ENCODE assay signal across 26 cellular contexts in the genomic region with DNA sequence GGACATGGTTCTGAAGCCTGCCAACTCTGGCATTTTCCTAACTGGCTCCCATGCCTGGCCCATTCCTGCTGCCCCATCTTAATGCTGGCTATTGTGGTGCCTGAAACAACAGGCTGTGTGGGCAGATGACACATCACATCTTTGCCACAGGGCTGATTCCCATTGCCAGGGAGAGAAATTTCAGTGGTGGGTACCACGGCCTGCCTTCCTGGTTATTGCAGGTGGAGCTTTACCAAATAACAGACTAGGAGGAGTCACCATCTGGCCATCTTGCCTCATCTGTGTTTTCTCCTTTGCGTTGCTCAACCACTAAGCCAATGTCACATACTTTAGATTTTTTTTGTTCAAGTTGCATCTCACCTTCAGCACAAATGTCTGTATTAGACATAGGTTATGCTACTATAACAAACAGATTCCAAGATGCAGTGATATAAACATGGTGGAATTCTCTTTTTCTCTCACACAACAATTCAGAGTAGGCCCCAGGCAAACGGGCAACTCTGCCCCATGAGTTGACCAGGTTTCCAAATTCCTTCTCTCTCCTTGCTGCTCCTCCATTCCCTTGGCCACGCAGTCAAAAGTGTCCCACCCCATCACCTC. TPM values are rescaled to one million over a fixed set of nuclear protein-coding genes. Genes with fewer than 3 reads are reported as not detected.
DNase-seq lines count a peak whose midpoint lies in the region; ATAC-seq and TF ChIP-seq lines count a peak whose summit lies in the region.
"Had no signal": no experiment of that assay in that cellular context is flagged by ENCODE, and none has a peak within 500 bp of the region (broad histone marks: within the 10 kb centered on the region; RNA-seq: fewer than 3 reads in every experiment).

No MANE protein-coding gene starts in this region.

- POLR2A ChIA-PET in MCF 10A (lab: Yijun Ruan, JAX) = interaction anchor here (0.5 to 2.5 kb wide), 3 partner anchors 11 to 428 kb away, joined by 3 to 12 read pairs (median 8); a partner anchor contains a TSS
- POLR2A ChIA-PET in CD4-positive, alpha-beta memory T cell (lab: Charles Lee; ENCODE audit: partially characterized antibody) = no interaction called here

- H3K27me3 ChIP-seq in breast epithelium (no peaks in the 10 kb centered on the region), RWPE2 (ENCODE audit: insufficient read depth, poor library complexity, severe bottlenecking) (no peaks in the 10 kb centered on the region)
- H3K27me3 ChIP-seq in CD4-positive, alpha-beta memory T cell (ENCODE audit: insufficient read depth, low read length) = no peaks in the 10 kb centered on the region
- H3K27me3 ChIP-seq: adrenal gland, heart right ventricle had no signal

- H3K9me3 Mint-ChIP-seq in MCF 10A (ENCODE audit: unreplicated experiment) = no peaks in the 10 kb centered on the region
- H3K9me3 Mint-ChIP-seq in CD4-positive, alpha-beta memory T cell = peaks cover 0 to 5% (median 0%) of the 10 kb centered on the region in 8 donors
- H3K9me3 Mint-ChIP-seq: central memory CD8-positive, alpha-beta T cell; nephron; stimulated activated effector memory CD8-positive, alpha-beta T cell treated with anti-CD3 and anti-CD28 coated beads, Interleukin-12 subunit alpha, Interleukin-12 subunit beta, amount 100 ng/mL, for 72 hours had no signal

- TF ChIP-seq POLR2A in breast epithelium (IDR thresholded peaks at IDR 0.05) = no peak

- no peak for TF ChIP-seq CTCF in MCF 10A (IDR thresholded peaks at IDR 0.05; ENCODE audit: unreplicated experiment)
- no peak for TF ChIP-seq CTCF in breast epithelium (IDR thresholded peaks at IDR 0.05)
- TF ChIP-seq CTCF in RWPE2 (IDR thresholded peaks at IDR 0.05; ENCODE audit: poor library complexity, severe bottlenecking) = no peak

- CTCF ChIA-PET in MCF 10A (lab: Yijun Ruan, JAX) = interaction anchor here (0.7 kb wide), 1 partner anchor 25 kb away, joined by 3 read pairs; no protein-coding TSS in a partner anchor
- CTCF ChIA-PET in CD4-positive, alpha-beta memory T cell (lab: Charles Lee; ENCODE audit: partially characterized antibody) = no interaction called here

- peak overlapping the region; percentile 68 for H3K27ac Mint-ChIP-seq in MCF 10A (ENCODE audit: low read depth, unreplicated experiment)
- H3K27ac Mint-ChIP-seq in CD4-positive, alpha-beta memory T cell = no peak overlapping the region
- H3K27ac Mint-ChIP-seq: nephron; stimulated activated effector memory CD8-positive, alpha-beta T cell treated with anti-CD3 and anti-CD28 coated beads, Interleukin-12 subunit alpha, Interleukin-12 subunit beta, amount 100 ng/mL, for 72 hours had no signal

- H3K4me3 Mint-ChIP-seq in MCF 10A (ENCODE audit: unreplicated experiment) = no peak overlapping the region
- no peak overlapping the region for H3K4me3 Mint-ChIP-seq in CD4-positive, alpha-beta memory T cell
- H3K4me3 Mint-ChIP-seq: central memory CD8-positive, alpha-beta T cell; nephron; stimulated activated effector memory CD8-positive, alpha-beta T cell treated with anti-CD3 and anti-CD28 coated beads, Interleukin-12 subunit alpha, Interleukin-12 subunit beta, amount 100 ng/mL, for 72 hours had no signal

- H3K36me3 ChIP-seq in breast epithelium (no peaks in the 10 kb centered on the region), RWPE2 (ENCODE audit: low read depth) (peaks cover 6% of the 10 kb centered on the region; the same call in 1 of the 2 replicates)
- H3K36me3 ChIP-seq in CD4-positive, alpha-beta memory T cell (ENCODE audit: insufficient read depth, low read length) = no peaks in the 10 kb centered on the region
- H3K36me3 ChIP-seq: adrenal gland, heart right ventricle, thoracic aorta had no signal

- ATAC-seq in RWPE2 (ENCODE audit: low read depth) (peak; percentile 22; the same call in 2 of the 3 replicates), HG02763 (IDR thresholded peaks at IDR 0.05; ENCODE audit: unreplicated experiment) (no peak)
- ATAC-seq: heart right ventricle; psoas muscle; stimulated activated effector memory CD8-positive, alpha-beta T cell treated with anti-CD3 and anti-CD28 coated beads, Interleukin-12 subunit alpha, Interleukin-12 subunit beta, amount 100 ng/mL, for 72 hours had no signal

- DNase-seq in MCF 10A (ENCODE audit: unreplicated experiment) (peak; percentile 84), breast epithelium (ENCODE audit: low spot score in 2 of 2) (no peak), RWPE2 (ENCODE audit: low spot score) (no peak), iris pigment epithelial cell (ENCODE audit: low read depth) (peak; percentile 70), ureter (ENCODE audit: low spot score) (no peak)
- no peak for DNase-seq in stimulated activated CD4-positive, alpha-beta T cell treated with anti-CD3 and anti-CD28 coated beads, Interleukin-15, amount 100 ng/mL, for 24 hours
- DNase-seq in CD4-positive, alpha-beta memory T cell = no peak
- DNase-seq: activated CD4-positive, CD25-positive, alpha-beta regulatory T cell treated with anti-CD3 and anti-CD28 coated beads, Interleukin-2, amount 50 U/mL, for 72 hours; adrenal gland; C1 segment of cervical spinal cord; DMS153; effector memory CD4-positive, alpha-beta T cell; heart right ventricle; mesenchymal stem cell; NCI-H1092; NCI-H2107; NCI-H526; psoas muscle; stimulated activated CD4-positive, alpha-beta T cell treated with anti-CD3 and anti-CD28 coated beads, Interleukin-12 subunit alpha, Interleukin-12 subunit beta, amount 100 ng/mL, for 4 hours had no signal

- intact Hi-C loops in MCF 10A (cut with micrococcal nuclease) = no loop called here
- intact Hi-C loops in breast epithelium (cut with DNase I; ENCODE audit: low total_unique reads) = no loop called here
- intact Hi-C loops in CD4-positive, alpha-beta memory T cell (cut with micrococcal nuclease) = no loop called here

- no peak overlapping the region for H3K27ac ChIP-seq in breast epithelium
- H3K27ac ChIP-seq in RWPE2 (ENCODE audit: poor library complexity, severe bottlenecking) = peak overlapping the region; percentile 81
- H3K27ac ChIP-seq in CD4-positive, alpha-beta memory T cell (ENCODE audit: low read depth, low read length) = no peak overlapping the region
- H3K27ac ChIP-seq: 22Rv1, adrenal gland, psoas muscle, SK-N-MC, thoracic aorta had no signal

- no peaks in the 10 kb centered on the region for H3K4me1 ChIP-seq in breast epithelium
- H3K4me1 ChIP-seq in RWPE2 (ENCODE audit: insufficient read depth, poor library complexity, severe bottlenecking) = peaks cover 51% of the 10 kb centered on the region
- no peaks in the 10 kb centered on the region for H3K4me1 ChIP-seq in CD4-positive, alpha-beta memory T cell (ENCODE audit: insufficient read depth, low read length)
- H3K4me1 ChIP-seq: adrenal gland, psoas muscle had no signal

- H3K36me3 Mint-ChIP-seq in MCF 10A (ENCODE audit: insufficient read depth, unreplicated experiment) = no peaks in the 10 kb centered on the region
- no peaks in the 10 kb centered on the region for H3K36me3 Mint-ChIP-seq in CD4-positive, alpha-beta memory T cell
- H3K36me3 Mint-ChIP-seq: stimulated activated effector memory CD8-positive, alpha-beta T cell treated with anti-CD3 and anti-CD28 coated beads, Interleukin-12 subunit alpha, Interleukin-12 subunit beta, amount 100 ng/mL, for 72 hours had no signal

- no peaks in the 10 kb centered on the region for H3K27me3 Mint-ChIP-seq in MCF 10A (ENCODE audit: insufficient read depth, unreplicated experiment)
- peaks cover 4 to 5% of the 10 kb centered on the region in 2 donors for H3K27me3 Mint-ChIP-seq in CD4-positive, alpha-beta memory T cell

- H3K4me1 Mint-ChIP-seq in MCF 10A (ENCODE audit: insufficient read depth, unreplicated experiment) = peaks cover 44% of the 10 kb centered on the region
- H3K4me1 Mint-ChIP-seq in CD4-positive, alpha-beta memory T cell = no peaks in the 10 kb centered on the region
- H3K4me1 Mint-ChIP-seq: central memory CD8-positive, alpha-beta T cell; stimulated activated effector memory CD8-positive, alpha-beta T cell treated with anti-CD3 and anti-CD28 coated beads, Interleukin-12 subunit alpha, Interleukin-12 subunit beta, amount 100 ng/mL, for 72 hours had no signal

- H3K9me3 ChIP-seq in breast epithelium = no peaks in the 10 kb centered on the region
- H3K9me3 ChIP-seq in RWPE2 (ENCODE audit: severe bottlenecking) = no peaks in the 10 kb centered on the region
- H3K9me3 ChIP-seq in CD4-positive, alpha-beta memory T cell (ENCODE audit: control insufficient read depth in 1 of 2, low read length in 2 of 2) = no peaks in the 10 kb centered on the region
- H3K9me3 ChIP-seq: adrenal gland, psoas muscle, thoracic aorta had no signal

- no TSS peak for BruUV-seq in MCF 10A (replicated peaks; lab: Mats Ljungman, UMichigan)

- no peak overlapping the region for H3K4me3 ChIP-seq in breast epithelium
- no peak overlapping the region for H3K4me3 ChIP-seq in RWPE2 (ENCODE audit: severe bottlenecking)
- H3K4me3 ChIP-seq in CD4-positive, alpha-beta memory T cell (ENCODE audit: low read length in 2 of 2) = no peak overlapping the region
- H3K4me3 ChIP-seq: adrenal gland, heart right ventricle, psoas muscle, SK-N-MC, thoracic aorta had no signal

RNA-seq across cellular contexts. Expression of a gene that starts 14.1 kb away (rescaled TPM):
- total RNA-seq in MCF 10A (2022) (not detected in 2 replicates), breast epithelium (1 to 10 TPM in 2 of 3 donors, under 1 TPM in 1; 0.98 to 1.3 (median 1.0) TPM), ureter (3.5 TPM)
- not detected for total RNA-seq in CD4-positive, alpha-beta memory T cell
- polyA plus RNA-seq in CD4-positive, alpha-beta memory T cell = not detected

RNA-seq across cellular contexts. Expression of a gene that starts 30.3 kb away (rescaled TPM):
- 20.9 and 26.1 TPM in 2 replicates for total RNA-seq in MCF 10A (2022)
- total RNA-seq in breast epithelium = 100 to 1,000 TPM in 1 of 3 donors, 10 to 100 TPM in 2; 92.1 to 146 (median 94.1) TPM
- 10 to 100 TPM; 19.5 to 21.7 TPM for total RNA-seq in CD4-positive, alpha-beta memory T cell
- polyA plus RNA-seq in CD4-positive, alpha-beta memory T cell = 10 to 100 TPM; 19.0 to 24.2 TPM
- total RNA-seq in ureter = 32.6 TPM

RNA-seq across cellular contexts. Expression of a gene that starts 50.6 kb away (rescaled TPM):
- total RNA-seq in MCF 10A (2022) (not detected in 2 replicates), breast epithelium (under 1 TPM; 0.16 to 0.33 (median 0.29) TPM), ureter (0.52 TPM)
- not detected for total RNA-seq in CD4-positive, alpha-beta memory T cell
- polyA plus RNA-seq in CD4-positive, alpha-beta memory T cell = not detected

RNA-seq across cellular contexts. Expression of a gene that starts 58.2 kb away (rescaled TPM):
- total RNA-seq in MCF 10A (2022) (292 and 397 TPM in 2 replicates), breast epithelium (100 to 1,000 TPM; 127 to 145 (median 138) TPM), ureter (163 TPM)
- 100 to 1,000 TPM; 133 to 134 TPM for total RNA-seq in CD4-positive, alpha-beta memory T cell
- polyA plus RNA-seq in CD4-positive, alpha-beta memory T cell = 100 to 1,000 TPM; 235 to 405 TPM

Comparison
In these comparisons a context has a peak if more than half of its experiments do, and no peak if none do; other contexts are left out.
1. DNase-seq: peak in MCF 10A (single experiment) and iris pigment epithelial cell (single experiment); none in breast epithelium (0 of 2), RWPE2 (single experiment), stimulated activated CD4-positive, alpha-beta T cell treated with anti-CD3 and anti-CD28 coated beads, Interleukin-15, amount 100 ng/mL, for 24 hours (single experiment), CD4-positive, alpha-beta memory T cell (0 of 5) and ureter (single experiment).